In the genomic region with DNA sequence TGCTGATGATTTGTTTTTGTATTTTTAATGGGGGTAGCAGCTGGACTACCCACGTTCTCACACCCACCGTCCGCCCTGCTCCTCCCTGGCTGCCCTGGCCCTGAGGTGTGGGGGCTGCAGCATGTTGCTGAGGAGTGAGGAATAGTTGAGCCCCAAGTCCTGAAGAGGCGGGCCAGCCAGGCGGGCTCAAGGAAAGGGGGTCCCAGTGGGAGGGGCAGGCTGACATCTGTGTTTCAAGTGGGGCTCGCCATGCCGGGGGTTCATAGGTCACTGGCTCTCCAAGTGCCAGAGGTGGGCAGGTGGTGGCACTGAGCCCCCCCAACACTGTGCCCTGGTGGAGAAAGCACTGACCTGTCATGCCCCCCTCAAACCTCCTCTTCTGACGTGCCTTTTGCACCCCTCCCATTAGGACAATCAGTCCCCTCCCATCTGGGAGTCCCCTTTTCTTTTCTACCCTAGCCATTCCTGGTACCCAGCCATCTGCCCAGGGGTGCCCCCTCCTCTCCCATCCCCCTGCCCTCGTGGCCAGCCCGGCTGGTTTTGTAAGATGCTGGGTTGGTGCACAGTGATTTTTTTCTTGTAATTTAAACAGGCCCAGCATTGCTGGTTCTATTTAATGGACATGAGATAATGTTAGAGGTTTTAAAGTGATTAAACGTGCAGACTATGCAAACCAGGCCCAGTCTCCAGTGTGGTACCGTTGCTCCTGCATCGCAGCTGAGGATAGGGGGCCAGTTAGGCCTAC, we compare ENCODE assay signal across 11 cellular contexts. TPM values are rescaled to one million over a fixed set of nuclear protein-coding genes. Genes with fewer than 3 reads are reported as not detected.
DNase-seq lines count a peak whose midpoint lies in the region; ATAC-seq and TF ChIP-seq lines count a peak whose summit lies in the region.
"Had no signal": no experiment of that assay in that cellular context is flagged by ENCODE, and none has a peak within 500 bp of the region (broad histone marks: within the 10 kb centered on the region; RNA-seq: fewer than 3 reads in every experiment).

No MANE protein-coding gene starts in this region.

- TF ChIP-seq CTCF in A673 (conservative IDR thresholded peaks at IDR 0.05; ENCODE audit: low read depth, low read length) = no peak
- TF ChIP-seq CTCF in ovary (IDR thresholded peaks at IDR 0.05) = no peak
- no peak for TF ChIP-seq CTCF in SK-N-SH (IDR thresholded peaks at IDR 0.05)

- 72 to 73% methylated on average over 13 of the region's 13 CpGs for WGBS in esophagus, 2 donors
- WGBS in ovary, 3 donors = 66 to 79% (median 68%) methylated on average over 13 of the region's 13 CpGs
- WGBS in SK-N-SH (ENCODE audit: low lambda C conversion rate) = 92% methylated on average over 13 of the region's 13 CpGs

- CTCF ChIA-PET in A673 (lab: Charles Lee) = no interaction called here
- CTCF ChIA-PET in SK-N-SH (lab: Yijun Ruan, JAX) = interaction anchor here (1.2 to 5.6 kb wide), 5 partner anchors 13 to 563 kb away, joined by 3 to 55 read pairs (median 6); no protein-coding TSS in a partner anchor

- TF ChIP-seq RAD21 in SK-N-SH (IDR thresholded peaks at IDR 0.05; ENCODE audit: low read length) = no peak

- H3K9me3 ChIP-seq in A673 (ENCODE audit: low read depth, low read length, poor library complexity, severe bottlenecking) (no peaks in the 10 kb centered on the region), esophagus (ENCODE audit: control insufficient read depth in 2 of 2, insufficient read depth in 1 of 2, low read depth in 1 of 2, low read length in 1 of 2) (no peaks in the 10 kb centered on the region), ovary (no peaks in the 10 kb centered on the region), SK-N-SH (no peaks in the 10 kb centered on the region)

- no peaks in the 10 kb centered on the region for H3K4me1 ChIP-seq in A673 (ENCODE audit: insufficient read depth, low read length, poor library complexity, severe bottlenecking)
- H3K4me1 ChIP-seq in esophagus (ENCODE audit: control insufficient read depth in 2 of 2, insufficient read depth in 2 of 2, low read length in 1 of 2) = peaks cover 0 to 10% of the 10 kb centered on the region in 2 donors
- peaks cover 10% of the 10 kb centered on the region for H3K4me1 ChIP-seq in ovary (ENCODE audit: insufficient read depth)
- peaks cover 0 to 14% of the 10 kb centered on the region in 2 experiments; a peak in 1 of 4 replicates for H3K4me1 ChIP-seq in SK-N-SH (ENCODE audit: control insufficient read depth in 1 of 2, insufficient read depth in 2 of 2, low read depth in 1 of 2, low read length in 1 of 2)

- no peak overlapping the region for H3K4me3 ChIP-seq in A673 (ENCODE audit: low read depth, low read length, poor library complexity, severe bottlenecking)
- no peak overlapping the region for H3K4me3 ChIP-seq in esophagus (ENCODE audit: low read depth in 1 of 2, low read length in 2 of 2)
- no peak overlapping the region for H3K4me3 ChIP-seq in ovary
- H3K4me3 ChIP-seq in SK-N-SH (ENCODE audit: low read depth in 2 of 2, low read length in 1 of 2) = no peak overlapping the region

- no peaks in the 10 kb centered on the region for H3K27me3 ChIP-seq in A673 (replicated peaks; ENCODE audit: insufficient read depth, low read depth, low read length, poor library complexity)
- H3K27me3 ChIP-seq in esophagus (ENCODE audit: control insufficient read depth in 1 of 2, insufficient read depth in 2 of 2, low read length in 2 of 2) = no peaks in the 10 kb centered on the region
- no peaks in the 10 kb centered on the region for H3K27me3 ChIP-seq in ovary
- no peaks in the 10 kb centered on the region for H3K27me3 ChIP-seq in SK-N-SH (ENCODE audit: insufficient read depth)

- peaks cover 9% of the 10 kb centered on the region for H3F3A ChIP-seq in SK-N-SH (replicated peaks; ENCODE audit: insufficient read depth)

- no peak overlapping the region for H3K9ac ChIP-seq in SK-N-SH

- no peak for ATAC-seq in HG02678 (IDR thresholded peaks at IDR 0.05; ENCODE audit: unreplicated experiment)
- no peak for ATAC-seq in GM19452 (IDR thresholded peaks at IDR 0.05; ENCODE audit: unreplicated experiment)

- BruUV-seq in A673 (replicated peaks; lab: Mats Ljungman, UMichigan) = TSS peak; percentile 50

- no peaks in the 10 kb centered on the region for H4K20me1 ChIP-seq in SK-N-SH (ENCODE audit: insufficient read depth)

- H3K9me2 ChIP-seq in SK-N-SH = no peaks in the 10 kb centered on the region

- TF ChIP-seq EP300 in ovary (IDR thresholded peaks at IDR 0.05) = no peak
- no peak for TF ChIP-seq EP300 in SK-N-SH (IDR thresholded peaks at IDR 0.05; ENCODE audit: borderline replicate concordance in 1 of 2, low read depth in 1 of 2, low read length in 1 of 2)

- POLR2A ChIA-PET in A673 (lab: Charles Lee; ENCODE audit: low non-redundant PET) = no interaction called here
- POLR2A ChIA-PET in SK-N-SH (lab: Yijun Ruan, JAX) = interaction anchor here (1.3 kb wide), 1 partner anchor 20 kb away, joined by 3 read pairs; a partner anchor contains a TSS

- no peak overlapping the region for H3K4me2 ChIP-seq in SK-N-SH

- H3K27ac ChIP-seq in A673 (ENCODE audit: low read depth, low read length, poor library complexity, severe bottlenecking) = peak overlapping the region; percentile 42
- H3K27ac ChIP-seq in esophagus (ENCODE audit: low read depth in 2 of 2, low read length in 1 of 2) = peak overlapping the region; percentile 73 to 91
- peak overlapping the region; percentile 70 to 97 for H3K27ac ChIP-seq in ovary
- peak overlapping the region in 1 of 2 experiments; percentile 62; a peak in 1 of 4 replicates for H3K27ac ChIP-seq in SK-N-SH (ENCODE audit: low read depth in 2 of 2, low read length in 1 of 2)

- no peaks in the 10 kb centered on the region for H3K79me2 ChIP-seq in SK-N-SH (ENCODE audit: insufficient read depth)

- intact Hi-C loops in A673 (cut with micrococcal nuclease; ENCODE audit: unreplicated experiment) (no loop called here), ovary (cut with DNase I) (loop anchor here in 1 of 4 donors (5.0 kb wide), 1 partner anchor 236 kb away; no protein-coding TSS in a partner anchor)

- no peak overlapping the region for H2AFZ ChIP-seq in SK-N-SH (ENCODE audit: low read depth)

- DNase-seq in A673 (ENCODE audit: low spot score) (no peak), NCI-H526 (lab: John Stamatoyannopoulos, UW) (peak; percentile 69 to 77), ovary (peak in 1 of 5 donors; percentile 38), SK-N-SH (no peak), HCEC 1CT (no peak)
- DNase-seq: CD8-positive, alpha-beta memory T cell; NCI-H2029; stimulated activated naive CD4-positive, alpha-beta T cell had no signal

- no peak for TF ChIP-seq POLR2A in ovary (IDR thresholded peaks at IDR 0.05)

- H3K36me3 ChIP-seq in A673 (ENCODE audit: insufficient read depth, low read length, poor library complexity, severe bottlenecking) (peaks cover 29% of the 10 kb centered on the region), esophagus (ENCODE audit: control insufficient read depth in 2 of 2, insufficient read depth in 2 of 2, low read length in 1 of 2) (peaks cover 9 to 42% of the 10 kb centered on the region in 2 donors), ovary (no peaks in the 10 kb centered on the region), SK-N-SH (replicated peaks in 1 of 2; ENCODE audit: control insufficient read depth in 1 of 2, insufficient read depth in 2 of 2, low read length in 1 of 2) (peaks cover 5 to 41% of the 10 kb centered on the region in 2 experiments)

TF ChIP-seq in SK-N-SH, 30 proteins besides CTCF, POLR2A, EP300 and RAD21 (continues in another document):
- TF ChIP-seq, protein P1, sequence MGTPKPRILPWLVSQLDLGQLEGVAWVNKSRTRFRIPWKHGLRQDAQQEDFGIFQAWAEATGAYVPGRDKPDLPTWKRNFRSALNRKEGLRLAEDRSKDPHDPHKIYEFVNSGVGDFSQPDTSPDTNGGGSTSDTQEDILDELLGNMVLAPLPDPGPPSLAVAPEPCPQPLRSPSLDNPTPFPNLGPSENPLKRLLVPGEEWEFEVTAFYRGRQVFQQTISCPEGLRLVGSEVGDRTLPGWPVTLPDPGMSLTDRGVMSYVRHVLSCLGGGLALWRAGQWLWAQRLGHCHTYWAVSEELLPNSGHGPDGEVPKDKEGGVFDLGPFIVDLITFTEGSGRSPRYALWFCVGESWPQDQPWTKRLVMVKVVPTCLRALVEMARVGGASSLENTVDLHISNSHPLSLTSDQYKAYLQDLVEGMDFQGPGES (IDR thresholded peaks at IDR 0.05; ENCODE audit: low read depth, low read length) = no peak
- TF ChIP-seq EZH2phosphoT487 (IDR thresholded peaks at IDR 0.05; ENCODE audit: borderline replicate concordance, low read depth) (no peak), NRF1 (IDR thresholded peaks at IDR 0.05; ENCODE audit: low read depth, low read length) (no peak)

RNA-seq across cellular contexts. Expression of a gene that starts 1.4 kb away (rescaled TPM):
- total RNA-seq in A673 (2021) (1.3 and 3.8 TPM in 2 replicates), ovary (10 to 100 TPM; 20.0 to 37.2 (median 24.8) TPM)
- polyA plus RNA-seq in esophagus (1 to 10 TPM; 3.8 to 4.8 TPM), ovary (10 to 100 TPM in 1 of 2 donors, 1 to 10 TPM in 1; 2.2 to 25.6 TPM), SK-N-SH (2012; rRNA removed) (0.03 and 0.13 TPM in 2 replicates)
- polyA plus RNA-seq in SK-N-SH (2012; cell fraction: cytosol; rRNA removed) = 0.03 and 0.04 TPM in 2 replicates
- 0.23 and 0.48 TPM in 2 replicates for polyA plus RNA-seq in SK-N-SH (2012; cell fraction: nucleus; rRNA removed)

RNA-seq across cellular contexts. Expression of a gene that starts 14.6 kb away (rescaled TPM):
- total RNA-seq in A673 (2021) (59.0 and 63.4 TPM in 2 replicates), ovary (10 to 100 TPM; 17.9 to 38.6 (median 35.1) TPM)
- polyA plus RNA-seq in esophagus (10 to 100 TPM; 21.0 to 22.3 TPM), ovary (10 to 100 TPM in 1 of 2 donors, 1 to 10 TPM in 1; 6.2 to 33.7 TPM), SK-N-SH (2012; rRNA removed) (33.5 and 40.8 TPM in 2 replicates)
- polyA plus RNA-seq in SK-N-SH (2012; cell fraction: cytosol; rRNA removed) = 15.4 and 29.8 TPM in 2 replicates
- 25.5 and 28.9 TPM in 2 replicates for polyA plus RNA-seq in SK-N-SH (2012; cell fraction: nucleus; rRNA removed)

RNA-seq across cellular contexts. Expression of a gene that starts 20.1 kb away (rescaled TPM):
- 75.7 and 91.3 TPM in 2 replicates for total RNA-seq in A673 (2021)
- polyA plus RNA-seq in esophagus = 10 to 100 TPM; 15.8 to 22.1 TPM
- total RNA-seq in ovary = 10 to 100 TPM; 25.3 to 66.5 (median 39.5) TPM
- 10 to 100 TPM; 25.8 to 29.1 TPM for polyA plus RNA-seq in ovary
- polyA plus RNA-seq in SK-N-SH (2012; rRNA removed) = 25.6 and 35.0 TPM in 2 replicates
- 10.6 and 15.5 TPM in 2 replicates for polyA plus RNA-seq in SK-N-SH (2012; cell fraction: cytosol; rRNA removed)
- polyA plus RNA-seq in SK-N-SH (2012; cell fraction: nucleus; rRNA removed) = 159 and 164 TPM in 2 replicates

RNA-seq across cellular contexts. Expression of a gene that starts 49.4 kb away (rescaled TPM):
- 22.6 and 23.9 TPM in 2 replicates for total RNA-seq in A673 (2021)
- 10 to 100 TPM in 1 of 2 donors, 1 to 10 TPM in 1; 9.1 to 10.5 TPM for polyA plus RNA-seq in esophagus
- 10 to 100 TPM; 11.7 to 17.2 (median 13.5) TPM for total RNA-seq in ovary
- 10 to 100 TPM; 13.0 to 13.1 TPM for polyA plus RNA-seq in ovary
- polyA plus RNA-seq in SK-N-SH (2012; rRNA removed) = 24.2 and 25.8 TPM in 2 replicates
- 16.3 and 19.5 TPM in 2 replicates for polyA plus RNA-seq in SK-N-SH (2012; cell fraction: cytosol; rRNA removed)
- 21.2 and 21.5 TPM in 2 replicates for polyA plus RNA-seq in SK-N-SH (2012; cell fraction: nucleus; rRNA removed)

RNA-seq across cellular contexts. Expression of a gene that starts 52.1 kb away (rescaled TPM):
- total RNA-seq in A673 (2021) (74.4 and 77.7 TPM in 2 replicates), ovary (10 to 100 TPM; 26.2 to 75.6 (median 56.1) TPM)
- polyA plus RNA-seq in esophagus (10 to 100 TPM; 35.0 to 47.9 TPM), ovary (10 to 100 TPM; 30.5 to 50.8 TPM), SK-N-SH (2012; rRNA removed) (85.1 and 89.4 TPM in 2 replicates)
- polyA plus RNA-seq in SK-N-SH (2012; cell fraction: cytosol; rRNA removed) = 33.2 and 50.5 TPM in 2 replicates
- 142 and 150 TPM in 2 replicates for polyA plus RNA-seq in SK-N-SH (2012; cell fraction: nucleus; rRNA removed)

Comparison
In these comparisons a context has a peak if more than half of its experiments do, and no peak if none do; other contexts are left out.
1. DNase-seq: peak in NCI-H526 (2 of 2); none in A673 (single experiment), SK-N-SH (single experiment) and HCEC 1CT (single experiment).